ENCODE assay signal across 1 cellular context in genomic region chr19:10230904-10231623, GRCh38.
A peak's percentile ranks its signal among the peaks of the same experiment; 100 is the strongest.
TF ChIP-seq lines count a peak whose summit lies in the region.

Gene S1PR2, minus strand, starts transcription at chr19:10231331. Its CDS starts 6,426 bp downstream, at chr19:10224905.

TF ChIP-seq in SK-N-SH, 30 proteins besides CTCF, POLR2A, EP300 and RAD21 (continued from another document):
- TF ChIP-seq REST (IDR thresholded peaks at IDR 0.05; ENCODE audit: low read depth, low read length), result no peak
- no peak for TF ChIP-seq IRF3 (IDR thresholded peaks at IDR 0.05; ENCODE audit: low read depth, low read length)
- no peak for TF ChIP-seq FOXM1 (IDR thresholded peaks at IDR 0.05; ENCODE audit: low read depth)
- TF ChIP-seq USF2 (IDR thresholded peaks at IDR 0.05; ENCODE audit: borderline replicate concordance, low read depth, low read length), result no peak
- no peak for TF ChIP-seq USF1 (IDR thresholded peaks at IDR 0.05; ENCODE audit: borderline replicate concordance, low read depth)
- TF ChIP-seq MAX (IDR thresholded peaks at IDR 0.05; ENCODE audit: low read depth), result peak; percentile 38; the same call in 1 of the 2 replicates
- peak; percentile 85 for TF ChIP-seq TCF12 (IDR thresholded peaks at IDR 0.05)
- no peak for TF ChIP-seq ZBTB33 (IDR thresholded peaks at IDR 0.05; ENCODE audit: borderline replicate concordance, low read depth)
- TF ChIP-seq SMC3 (IDR thresholded peaks at IDR 0.05; ENCODE audit: low read depth, low read length), result no peak
- no peak for TF ChIP-seq NFIC (IDR thresholded peaks at IDR 0.05; ENCODE audit: borderline replicate concordance)
- no peak for TF ChIP-seq YY1 (IDR thresholded peaks at IDR 0.05; ENCODE audit: low read depth)
- TF ChIP-seq EZH2phosphoT487 (IDR thresholded peaks at IDR 0.05; ENCODE audit: borderline replicate concordance, low read depth), result no peak
- TF ChIP-seq TAF1 (IDR thresholded peaks at IDR 0.05; ENCODE audit: borderline replicate concordance, low read depth, low read length), result no peak
- TF ChIP-seq POLR2AphosphoS5 (IDR thresholded peaks at IDR 0.05; ENCODE audit: low read depth, low read length), result peak; percentile 19; the same call in 1 of the 2 replicates
